ENCODE assay signal across 28 cellular contexts in genomic region chr20:20609522-20609921, GRCh38.
"Had no signal": no experiment of that assay in that cellular context is flagged by ENCODE, and none has a peak within 500 bp of the region (broad histone marks: within the 10 kb centered on the region; RNA-seq: fewer than 3 reads in every experiment).

No MANE protein-coding gene starts in this region.

- H3K4me1 ChIP-seq: adrenal gland had no signal

- H3K27ac ChIP-seq: adrenal gland, body of pancreas, coronary artery, dorsolateral prefrontal cortex had no signal

- ATAC-seq: activated CD4-positive, alpha-beta T cell treated with anti-CD3 and anti-CD28 coated beads for 36 hours; activated CD8-positive, alpha-beta memory T cell treated with anti-CD3 and anti-CD28 coated beads, Interleukin-2, amount 10 ng/mL, durations not matched to agents 7 days and 5 days; activated CD8-positive, alpha-beta T cell treated with anti-CD3 and anti-CD28 coated beads, Interleukin-2, amount 10 ng/mL, durations not matched to agents 7 days and 5 days; activated naive CD8-positive, alpha-beta T cell treated with anti-CD3 and anti-CD28 coated beads, Interleukin-2, amount 50 U/mL, for 24 hours; body of pancreas; esophagus mucosa; T-helper 17 cell had no signal

- DNase-seq: activated CD4-positive, alpha-beta memory T cell treated with anti-CD3 and anti-CD28 coated beads for 36 hours; activated CD4-positive, alpha-beta T cell treated with anti-CD3 and anti-CD28 coated beads for 36 hours; activated CD4-positive, alpha-beta T cell treated with anti-CD3 and anti-CD28 coated beads, Interleukin-2, amount 10 ng/mL, durations not matched to agents 24 days and 14 days; activated CD4-positive, CD25-positive, alpha-beta regulatory T cell; activated CD4-positive, CD25-positive, alpha-beta regulatory T cell treated with anti-CD3 and anti-CD28 coated beads, Interleukin-2, amount 50 U/mL, for 72 hours; activated CD8-positive, alpha-beta memory T cell treated with anti-CD3 and anti-CD28 coated beads, Interleukin-2, amount 10 ng/mL, durations not matched to agents 7 days and 5 days; activated CD8-positive, alpha-beta memory T cell treated with anti-CD3 and anti-CD28 coated beads, Interleukin-2, amount 50 U/mL, for 4 hours; activated CD8-positive, alpha-beta T cell treated with anti-CD3 and anti-CD28 coated beads, Interleukin-2, amount 10 ng/mL, durations not matched to agents 7 days and 5 days; activated effector memory CD4-positive, alpha-beta T cell treated with anti-CD3 and anti-CD28 coated beads, Interleukin-2, amount 50 U/mL, for 16 hours; activated naive CD4-positive, alpha-beta T cell treated with anti-CD3 and anti-CD28 coated beads for 36 hours; activated naive CD8-positive, alpha-beta T cell treated with anti-CD3 and anti-CD28 coated beads for 36 hours; activated naive CD8-positive, alpha-beta T cell treated with anti-CD3 and anti-CD28 coated beads, Interleukin-2, amount 50 U/mL, for 24 hours; activated T-cell treated with anti-CD3 and anti-CD28 coated beads, Interleukin-2, amount 50 U/mL, for 1 hour; activated T-cell treated with anti-CD3 and anti-CD28 coated beads, Interleukin-2, amount 50 U/mL, for 48 hours; adrenal gland; aorta; body of pancreas; effector memory CD4-positive, alpha-beta T cell; endodermal cell; foreskin fibroblast; glutamatergic neuron; T-helper 1 cell; T-helper 17 cell; T1000 had no signal

- H3K4me3 ChIP-seq: adrenal gland, body of pancreas, coronary artery, dorsolateral prefrontal cortex had no signal

- H3K27me3 ChIP-seq: adrenal gland, body of pancreas, dorsolateral prefrontal cortex had no signal

- H3K36me3 ChIP-seq: adrenal gland had no signal

- FAIRE-seq: frontal cortex had no signal

- H3K9me3 ChIP-seq: adrenal gland, body of pancreas had no signal
